1 cellular context compared by ENCODE assay signal in genomic region chr14:100049220-100049619, GRCh38.
TF ChIP-seq lines count a peak whose summit lies in the region.

No MANE protein-coding gene starts in this region.

TF ChIP-seq in WTC11, 78 proteins besides CTCF, POLR2A, EP300 and RAD21 (continued from another document):
- TF ChIP-seq USF1 (CRISPR knock-in tag; IDR thresholded peaks at IDR 0.05), result no peak
- TF ChIP-seq ZNF425 (CRISPR knock-in tag; conservative IDR thresholded peaks at IDR 0.05), result no peak
